Comparison of ENCODE assay signal across 9 cellular contexts in the genomic region with DNA sequence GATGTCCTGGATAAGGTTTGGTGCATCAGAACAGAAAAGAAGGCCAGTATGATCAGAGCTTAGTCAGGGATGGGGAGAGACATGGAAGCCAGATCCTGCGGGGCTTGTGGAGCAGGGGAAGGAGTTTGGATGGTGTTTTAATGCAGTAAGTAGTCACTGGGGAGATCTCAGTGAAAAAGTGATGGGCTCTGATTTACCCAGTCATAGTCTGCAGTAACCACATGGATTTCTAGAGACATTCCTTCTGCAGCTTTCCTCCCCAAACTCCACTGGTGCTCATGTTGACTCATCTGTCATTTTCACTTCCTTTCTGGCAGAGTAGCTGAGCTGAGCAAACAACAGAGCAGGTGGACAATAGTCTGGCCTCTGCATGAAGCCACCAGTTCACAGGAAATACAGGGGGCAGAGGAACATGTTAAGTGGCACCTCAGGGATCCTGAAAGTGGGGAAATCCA.
DNase-seq lines count a peak whose midpoint lies in the region; ATAC-seq and TF ChIP-seq lines count a peak whose summit lies in the region.
"Had no signal": no experiment of that assay in that cellular context is flagged by ENCODE, and none has a peak within 500 bp of the region (broad histone marks: within the 10 kb centered on the region; RNA-seq: fewer than 3 reads in every experiment).

No MANE protein-coding gene starts in this region.

- H3K27ac ChIP-seq in sigmoid colon: no peak overlapping the region

- peak; percentile 7 for DNase-seq in activated CD8-positive, alpha-beta T cell treated with anti-CD3 and anti-CD28 coated beads for 36 hours
- DNase-seq in activated CD8-positive, alpha-beta T cell treated with anti-CD3 and anti-CD28 coated beads, Interleukin-2, amount 10 ng/mL, durations not matched to agents 7 days and 5 days: no peak
- DNase-seq in NCI-H510A treated with DMSO at 0.1 percent for 48 hours (lab: John Stamatoyannopoulos, UW) (peak; percentile 90), dermis blood vessel endothelial cell (peak; percentile 83), renal cortical epithelial cell (ENCODE audit: low read depth) (peak; percentile 90), sigmoid colon (no peak)

- TF ChIP-seq CTCF in activated CD8-positive, alpha-beta T cell treated with anti-CD3 and anti-CD28 coated beads for 36 hours (IDR thresholded peaks at IDR 0.05): no peak
- no peak for TF ChIP-seq CTCF in sigmoid colon (IDR thresholded peaks at IDR 0.05)

- TF ChIP-seq POLR2A in sigmoid colon (IDR thresholded peaks at IDR 0.05): no peak

- H3K36me3 ChIP-seq in sigmoid colon: peaks cover 0 to 26% (median 15%) of the 10 kb centered on the region in 4 donors

- POLR2A ChIA-PET in activated CD8-positive, alpha-beta T cell treated with anti-CD3 and anti-CD28 coated beads for 36 hours (lab: Charles Lee): interaction anchor here (1.4 to 1.9 kb wide), 2 partner anchors 14 to 31 kb away, joined by 7 to 9 read pairs; no protein-coding TSS in a partner anchor
- POLR2A ChIA-PET in activated CD8-positive, alpha-beta T cell treated with anti-CD3 and anti-CD28 coated beads, Interleukin-2, amount 10 ng/mL, durations not matched to agents 7 days and 5 days (lab: Charles Lee): no interaction called here

- no peaks in the 10 kb centered on the region for H3K4me1 ChIP-seq in sigmoid colon

- 64 to 71% methylated on average over 1 of the region's 1 CpG for WGBS in sigmoid colon, 2 donors

- H3K4me1 Mint-ChIP-seq in activated CD8-positive, alpha-beta T cell treated with anti-CD3 and anti-CD28 coated beads for 36 hours (ENCODE audit: low read depth): peaks cover 17% of the 10 kb centered on the region
- H3K4me1 Mint-ChIP-seq in activated CD8-positive, alpha-beta T cell treated with anti-CD3 and anti-CD28 coated beads, Interleukin-2, amount 10 ng/mL, durations not matched to agents 7 days and 5 days (ENCODE audit: low read depth): peaks cover 8% of the 10 kb centered on the region

- intact Hi-C loops in activated CD8-positive, alpha-beta T cell treated with anti-CD3 and anti-CD28 coated beads for 36 hours (cut with micrococcal nuclease): no loop called here
- intact Hi-C loops in sigmoid colon (cut with DNase I): no loop called here

- no peaks in the 10 kb centered on the region for H3K27me3 ChIP-seq in sigmoid colon

- H3K36me3 Mint-ChIP-seq in activated CD8-positive, alpha-beta T cell treated with anti-CD3 and anti-CD28 coated beads for 36 hours (ENCODE audit: low read depth): no peaks in the 10 kb centered on the region
- H3K36me3 Mint-ChIP-seq in activated CD8-positive, alpha-beta T cell treated with anti-CD3 and anti-CD28 coated beads, Interleukin-2, amount 10 ng/mL, durations not matched to agents 7 days and 5 days (ENCODE audit: low read depth): no peaks in the 10 kb centered on the region

- TF ChIP-seq EP300 in sigmoid colon (IDR thresholded peaks at IDR 0.05): no peak

- H3K4me3 Mint-ChIP-seq in activated CD8-positive, alpha-beta T cell treated with anti-CD3 and anti-CD28 coated beads for 36 hours: no peak overlapping the region
- no peak overlapping the region for H3K4me3 Mint-ChIP-seq in activated CD8-positive, alpha-beta T cell treated with anti-CD3 and anti-CD28 coated beads, Interleukin-2, amount 10 ng/mL, durations not matched to agents 7 days and 5 days
- H3K4me3 Mint-ChIP-seq: brain had no signal

- ATAC-seq in activated CD8-positive, alpha-beta T cell treated with anti-CD3 and anti-CD28 coated beads for 36 hours: peak; percentile 40
- ATAC-seq in activated CD8-positive, alpha-beta T cell treated with anti-CD3 and anti-CD28 coated beads, Interleukin-2, amount 10 ng/mL, durations not matched to agents 7 days and 5 days: no peak
- ATAC-seq in HG02840 (IDR thresholded peaks at IDR 0.05; ENCODE audit: low FRiP score, unreplicated experiment): peak; percentile 58
- ATAC-seq in HG03457 (IDR thresholded peaks at IDR 0.05; ENCODE audit: unreplicated experiment): no peak

- no peaks in the 10 kb centered on the region for H3K9me3 Mint-ChIP-seq in activated CD8-positive, alpha-beta T cell treated with anti-CD3 and anti-CD28 coated beads for 36 hours
- no peaks in the 10 kb centered on the region for H3K9me3 Mint-ChIP-seq in activated CD8-positive, alpha-beta T cell treated with anti-CD3 and anti-CD28 coated beads, Interleukin-2, amount 10 ng/mL, durations not matched to agents 7 days and 5 days (ENCODE audit: insufficient read depth)

- H3K9me3 ChIP-seq in sigmoid colon: no peaks in the 10 kb centered on the region

- H3K27me3 Mint-ChIP-seq in activated CD8-positive, alpha-beta T cell treated with anti-CD3 and anti-CD28 coated beads for 36 hours: no peaks in the 10 kb centered on the region
- no peaks in the 10 kb centered on the region for H3K27me3 Mint-ChIP-seq in activated CD8-positive, alpha-beta T cell treated with anti-CD3 and anti-CD28 coated beads, Interleukin-2, amount 10 ng/mL, durations not matched to agents 7 days and 5 days (ENCODE audit: low read depth)
- H3K27me3 Mint-ChIP-seq: brain had no signal

- no peak overlapping the region for H3K4me3 ChIP-seq in sigmoid colon

- H3K27ac Mint-ChIP-seq in activated CD8-positive, alpha-beta T cell treated with anti-CD3 and anti-CD28 coated beads for 36 hours: peak overlapping the region; percentile 43
- no peak overlapping the region for H3K27ac Mint-ChIP-seq in activated CD8-positive, alpha-beta T cell treated with anti-CD3 and anti-CD28 coated beads, Interleukin-2, amount 10 ng/mL, durations not matched to agents 7 days and 5 days

- CTCF ChIA-PET in activated CD8-positive, alpha-beta T cell treated with anti-CD3 and anti-CD28 coated beads for 36 hours (lab: Charles Lee): interaction anchor here (1.4 kb wide), 1 partner anchor 178 kb away, joined by 8 read pairs; no protein-coding TSS in a partner anchor
- CTCF ChIA-PET in activated CD8-positive, alpha-beta T cell treated with anti-CD3 and anti-CD28 coated beads, Interleukin-2, amount 10 ng/mL, durations not matched to agents 7 days and 5 days (lab: Charles Lee): no interaction called here

Comparison
In these comparisons a context has a peak if more than half of its experiments do, and no peak if none do; other contexts are left out.
1. ATAC-seq: peak in activated CD8-positive, alpha-beta T cell treated with anti-CD3 and anti-CD28 coated beads for 36 hours (single experiment) and HG02840 (single experiment); none in activated CD8-positive, alpha-beta T cell treated with anti-CD3 and anti-CD28 coated beads, Interleukin-2, amount 10 ng/mL, durations not matched to agents 7 days and 5 days (single experiment) and HG03457 (single experiment).
2. DNase-seq: peak in activated CD8-positive, alpha-beta T cell treated with anti-CD3 and anti-CD28 coated beads for 36 hours (single experiment), NCI-H510A treated with DMSO at 0.1 percent for 48 hours (single experiment), dermis blood vessel endothelial cell (single experiment) and renal cortical epithelial cell (single experiment); none in activated CD8-positive, alpha-beta T cell treated with anti-CD3 and anti-CD28 coated beads, Interleukin-2, amount 10 ng/mL, durations not matched to agents 7 days and 5 days (single experiment) and sigmoid colon (single experiment).